ENCODE assay signal across 9 cellular contexts in the genomic region with DNA sequence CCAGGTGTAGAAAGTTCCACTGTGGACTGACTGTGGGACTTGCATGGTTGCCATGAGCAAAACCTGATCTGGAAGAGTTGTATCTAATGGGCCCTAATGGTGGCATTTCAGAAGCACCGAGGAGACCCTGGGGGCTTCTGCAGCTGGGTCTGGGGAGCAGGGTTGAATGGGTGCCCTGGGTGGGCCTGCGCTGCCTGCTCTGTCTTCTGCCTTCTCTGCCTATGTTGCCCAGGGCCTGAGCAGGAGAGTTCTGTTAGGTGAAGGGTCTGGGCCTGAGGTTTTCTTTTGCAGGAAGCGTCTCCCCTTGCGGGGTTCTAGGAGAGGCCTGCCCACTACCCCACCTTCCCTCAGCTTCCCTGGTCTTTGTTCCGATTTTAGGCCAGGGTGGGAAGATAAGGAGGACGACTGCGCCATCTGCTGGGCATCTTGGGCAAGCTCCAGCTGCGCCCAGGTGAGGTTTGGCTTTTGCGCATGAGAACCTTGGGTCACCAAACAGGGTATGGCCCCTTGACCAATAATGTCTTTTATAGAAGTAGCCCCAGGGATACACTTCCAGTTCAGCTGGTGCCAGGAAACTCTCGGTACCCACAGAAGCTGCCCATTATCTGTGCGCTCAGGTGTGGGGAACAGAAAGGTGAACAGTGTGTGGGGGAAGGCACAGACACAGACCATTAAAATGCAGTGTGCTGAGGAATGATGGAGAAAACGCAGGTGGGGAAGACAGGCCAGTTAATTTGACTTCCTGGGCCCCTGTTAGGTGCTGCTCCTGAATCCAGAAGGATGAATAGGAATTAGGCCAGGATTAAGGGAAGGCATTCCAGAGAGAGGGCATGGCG. TPM values are rescaled to one million over a fixed set of nuclear protein-coding genes. Genes with fewer than 3 reads are reported as not detected.
DNase-seq lines count a peak whose midpoint lies in the region; ATAC-seq and TF ChIP-seq lines count a peak whose summit lies in the region.
"Had no signal": no experiment of that assay in that cellular context is flagged by ENCODE, and none has a peak within 500 bp of the region (broad histone marks: within the 10 kb centered on the region; RNA-seq: fewer than 3 reads in every experiment).

No MANE protein-coding gene starts in this region.

- no peak overlapping the region for H3K27ac ChIP-seq in CD4-positive, CD25-positive, alpha-beta regulatory T cell (ENCODE audit: insufficient read depth, low read length, poor library complexity, severe bottlenecking)
- H3K27ac ChIP-seq in Panc1 (ENCODE audit: low read length): no peak overlapping the region

- peak; percentile 14 to 42 (median 36) for DNase-seq in CD4-positive, CD25-positive, alpha-beta regulatory T cell
- peak; percentile 27 for DNase-seq in HS-27A (ENCODE audit: low read depth)
- DNase-seq in Panc1 (ENCODE audit: low read depth, low spot score): no peak
- peak; percentile 14 to 16 for DNase-seq in activated T-helper 1 cell treated with anti-CD3 and anti-CD28 coated beads, Interleukin-2, amount 50 U/mL, for 16 hours (ENCODE audit: low read depth in 1 of 2, low spot score in 1 of 2)
- DNase-seq in germinal center (ENCODE audit: low spot score): peak; percentile 68
- DNase-seq in posterior cingulate gyrus: peak in 6 of 10 donors; percentile 46 to 91 (median 55)

- no peaks in the 10 kb centered on the region for H3K9me3 Mint-ChIP-seq in CD4-positive, CD25-positive, alpha-beta regulatory T cell
- H3K9me3 Mint-ChIP-seq: IgD-negative memory B cell had no signal

- H3K4me1 Mint-ChIP-seq in CD4-positive, CD25-positive, alpha-beta regulatory T cell: peaks cover 0 to 3% (median 0%) of the 10 kb centered on the region in 4 donors
- H3K4me1 Mint-ChIP-seq: IgD-negative memory B cell had no signal

- in situ Hi-C loops in Panc1 (cut with HindIII; ENCODE audit: low pct_unique_long_range_greater_than_20kb, low sequenced_read_pairs): no loop called here

- H3K27me3 ChIP-seq in CD4-positive, CD25-positive, alpha-beta regulatory T cell (ENCODE audit: control insufficient read depth, insufficient read depth, low read length): no peaks in the 10 kb centered on the region
- H3K27me3 ChIP-seq in Panc1 (ENCODE audit: control insufficient read depth, insufficient read depth, low read length): no peaks in the 10 kb centered on the region

- no peaks in the 10 kb centered on the region for H3K9me3 ChIP-seq in CD4-positive, CD25-positive, alpha-beta regulatory T cell (ENCODE audit: control insufficient read depth in 2 of 2, low read length in 2 of 2)
- no peaks in the 10 kb centered on the region for H3K9me3 ChIP-seq in Panc1 (ENCODE audit: control insufficient read depth, insufficient read depth, low read depth, low read length)

- TF ChIP-seq CTCF in Panc1 (IDR thresholded peaks at IDR 0.05): peak; percentile 90

- POLR2A ChIA-PET in Panc1 (lab: Charles Lee): no interaction called here

- H3K27me3 Mint-ChIP-seq in CD4-positive, CD25-positive, alpha-beta regulatory T cell: no peaks in the 10 kb centered on the region
- H3K27me3 Mint-ChIP-seq: IgD-negative memory B cell had no signal

- BruUV-seq in Panc1 (replicated peaks; lab: Mats Ljungman, UMichigan): no TSS peak

- intact Hi-C loops in Panc1 (cut with micrococcal nuclease; ENCODE audit: unreplicated experiment) (loop anchor here (1.0 to 5.0 kb wide), 3 partner anchors 444 to 779 kb away; no protein-coding TSS in a partner anchor), posterior cingulate gyrus (cut with DNase I) (loop anchor here (1.0 to 10.0 kb wide), 3 partner anchors 111 to 781 kb away; no protein-coding TSS in a partner anchor)

- peak; percentile 48 to 49 for ATAC-seq in CD4-positive, CD25-positive, alpha-beta regulatory T cell (ENCODE audit: low read depth in 2 of 2)
- peak; percentile 75 for ATAC-seq in GM19328 (IDR thresholded peaks at IDR 0.05; ENCODE audit: unreplicated experiment)
- ATAC-seq in Panc1: peak; percentile 87
- ATAC-seq in HG02970 (IDR thresholded peaks at IDR 0.05; ENCODE audit: low FRiP score, unreplicated experiment): no peak

- H3K36me3 ChIP-seq in CD4-positive, CD25-positive, alpha-beta regulatory T cell (ENCODE audit: control insufficient read depth, insufficient read depth, low read length): peaks cover under 1% of the 10 kb centered on the region
- no peaks in the 10 kb centered on the region for H3K36me3 ChIP-seq in Panc1 (ENCODE audit: control insufficient read depth, insufficient read depth, low read length)

- CTCF ChIA-PET in Panc1 (lab: Charles Lee): interaction anchor here (0.6 to 1.2 kb wide), 4 partner anchors 134 to 619 kb away, joined by 6 to 7 read pairs (median 6); no protein-coding TSS in a partner anchor

- H3K4me3 Mint-ChIP-seq in CD4-positive, CD25-positive, alpha-beta regulatory T cell: no peak overlapping the region
- H3K4me3 Mint-ChIP-seq: IgD-negative memory B cell had no signal

- no peak overlapping the region for H3K4me3 ChIP-seq in CD4-positive, CD25-positive, alpha-beta regulatory T cell (ENCODE audit: low read depth, low read length)
- no peak overlapping the region for H3K4me3 ChIP-seq in Panc1 (ENCODE audit: low read depth in 2 of 2, low read length in 2 of 2)

- no peaks in the 10 kb centered on the region for H3K4me1 ChIP-seq in CD4-positive, CD25-positive, alpha-beta regulatory T cell (ENCODE audit: control insufficient read depth, insufficient read depth, low read length, poor library complexity, severe bottlenecking)
- H3K4me1 ChIP-seq in Panc1 (ENCODE audit: control insufficient read depth, insufficient read depth, low read length): no peaks in the 10 kb centered on the region

- H3K27ac Mint-ChIP-seq in CD4-positive, CD25-positive, alpha-beta regulatory T cell: no peak overlapping the region

- H3K36me3 Mint-ChIP-seq in CD4-positive, CD25-positive, alpha-beta regulatory T cell: peaks cover 7% of the 10 kb centered on the region

RNA-seq across cellular contexts. Expression of a gene that starts 23.2 kb away (rescaled TPM):
- total RNA-seq in CD4-positive, CD25-positive, alpha-beta regulatory T cell: 40.2 TPM
- 100 to 1,000 TPM in 1 of 4 donors, 10 to 100 TPM in 3; 72.6 to 124 (median 82.8) TPM for polyA plus RNA-seq in CD4-positive, CD25-positive, alpha-beta regulatory T cell
- 41.8 TPM for total RNA-seq in Panc1 (2021; ENCODE audit: unreplicated experiment)
- polyA plus RNA-seq in Panc1 (2012; ENCODE audit: insufficient read length): 41.6 TPM

RNA-seq across cellular contexts. Expression of a gene that starts 30.1 kb away (rescaled TPM):
- total RNA-seq in CD4-positive, CD25-positive, alpha-beta regulatory T cell: 15.1 TPM
- polyA plus RNA-seq in CD4-positive, CD25-positive, alpha-beta regulatory T cell: 1 to 10 TPM in 1 of 4 donors, under 1 TPM in 2, not detected in 1; 0.76 to 1.3 (median 0.89) TPM
- total RNA-seq in Panc1 (2021; ENCODE audit: unreplicated experiment): 0.36 TPM
- 0.30 TPM for polyA plus RNA-seq in Panc1 (2012; ENCODE audit: insufficient read length)

Comparison
In these comparisons a context has a peak if more than half of its experiments do, and no peak if none do; other contexts are left out.
1. RNA of a gene that starts 30.1 kb away (total RNA-seq): 15.1 TPM in CD4-positive, CD25-positive, alpha-beta regulatory T cell (single experiment); 0.36 TPM in Panc1 (single experiment); every median in the first group is over 10 times any median in the second.